9 cellular contexts compared by ENCODE assay signal in the genomic region with DNA sequence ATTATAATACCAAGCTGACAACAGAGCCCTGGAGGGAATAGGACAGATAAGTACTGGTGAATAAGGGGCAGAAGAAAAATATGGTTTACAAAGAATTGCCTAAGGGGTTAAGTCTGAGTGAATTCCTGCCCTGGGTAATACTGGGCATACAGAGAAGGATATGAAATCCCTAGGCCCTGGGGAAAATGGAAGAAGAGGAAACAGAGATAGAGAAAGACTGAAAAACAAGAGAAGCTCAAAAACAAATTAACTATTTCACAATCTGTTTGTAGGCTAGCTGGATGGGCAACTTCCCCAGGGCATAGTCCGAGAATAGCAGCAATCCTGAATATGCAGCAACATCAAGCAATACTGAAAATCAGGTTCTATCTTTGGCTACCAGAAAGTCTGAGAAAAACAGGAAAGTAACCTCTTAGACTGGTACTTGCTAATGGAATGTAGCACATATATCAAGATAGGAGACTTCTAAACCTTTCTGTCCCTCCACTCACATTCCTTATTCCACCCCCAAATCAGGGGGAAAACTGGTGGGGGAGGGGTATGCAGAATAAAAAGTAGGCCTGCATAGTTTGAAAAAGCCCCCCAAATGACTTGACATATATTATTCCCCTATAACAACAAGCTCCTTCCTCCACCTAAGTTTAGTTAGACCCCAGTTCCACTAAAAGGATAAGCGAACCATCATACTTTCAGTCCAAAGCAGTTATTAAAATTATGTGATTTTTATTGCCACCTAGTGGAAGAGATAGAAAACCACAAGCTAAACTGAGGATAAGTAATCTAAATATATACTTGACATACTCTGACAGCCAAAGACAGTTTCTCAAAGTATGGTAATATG. TPM values are rescaled to one million over a fixed set of nuclear protein-coding genes. Genes with fewer than 3 reads are reported as not detected.
DNase-seq lines count a peak whose midpoint lies in the region; ATAC-seq, FAIRE-seq and TF ChIP-seq lines count a peak whose summit lies in the region.
"Had no signal": no experiment of that assay in that cellular context is flagged by ENCODE, and none has a peak within 500 bp of the region (broad histone marks: within the 10 kb centered on the region; RNA-seq: fewer than 3 reads in every experiment).

No MANE protein-coding gene starts in this region.

- intact Hi-C loops in MCF 10A (cut with micrococcal nuclease) = loop anchor here (1.0 to 5.0 kb wide), 4 partner anchors 231 to 504 kb away; no protein-coding TSS in a partner anchor
- intact Hi-C loops in thyroid gland (cut with DNase I) = loop anchor here (5.0 kb wide), 2 partner anchors 289 to 349 kb away; no protein-coding TSS in a partner anchor
- intact Hi-C loops in lower leg skin (cut with DNase I; ENCODE audit: low total_unique reads) = loop anchor here (5.0 to 10.0 kb wide), 2 partner anchors 284 to 347 kb away; no protein-coding TSS in a partner anchor

- POLR2A ChIA-PET in A549 (lab: Yijun Ruan, JAX) = interaction anchor here (1.1 kb wide), 1 partner anchor 384 kb away, joined by 3 read pairs; a partner anchor contains a TSS
- POLR2A ChIA-PET in MCF 10A (lab: Yijun Ruan, JAX) = interaction anchor here (0.6 to 1.3 kb wide), 5 partner anchors 13 to 286 kb away, joined by 3 to 4 read pairs (median 3); no protein-coding TSS in a partner anchor

- 67% methylated on average over 2 of the region's 2 CpGs for WGBS in A549 (ENCODE audit: missing lambda C conversion rate)
- 40 to 51% methylated on average over 2 of the region's 2 CpGs for WGBS in thyroid gland, 2 donors
- 43 to 44% methylated on average over 2 of the region's 2 CpGs for WGBS in lower leg skin, 2 donors

- CTCF ChIA-PET in A549 (lab: Yijun Ruan, JAX) = interaction anchor here (0.6 to 3.0 kb wide), 63 partner anchors 8 to 659 kb away, joined by 3 to 33 read pairs (median 4); a partner anchor contains a TSS
- CTCF ChIA-PET in MCF 10A (lab: Yijun Ruan, JAX) = interaction anchor here (0.5 to 2.6 kb wide), 34 partner anchors 9 to 1109 kb away, joined by 3 to 20 read pairs (median 4); no protein-coding TSS in a partner anchor

- H3K27me3 ChIP-seq in thyroid gland = no peaks in the 10 kb centered on the region

- H3K9me3 ChIP-seq in A549 (no peaks in the 10 kb centered on the region), thyroid gland (no peaks in the 10 kb centered on the region)

- H3K4me2 ChIP-seq in A549 = peak overlapping the region; percentile 32; the same call in 2 of the 3 replicates

- no peak overlapping the region for H3K27ac Mint-ChIP-seq in MCF 10A (ENCODE audit: low read depth, unreplicated experiment)
- H3K27ac Mint-ChIP-seq in activated T-helper 17 cell treated with anti-CD3 and anti-CD28 coated beads, Interleukin-2, amount 50 U/mL, for 72 hours = no peak overlapping the region
- H3K27ac Mint-ChIP-seq: stimulated activated naive CD8-positive, alpha-beta T cell treated with anti-CD3 and anti-CD28 coated beads, Interleukin-15, Interleukin-2, amounts not matched to agents 100 ng/mL and 50 ng/mL, for 24 hours had no signal

- H3K4me3 Mint-ChIP-seq in MCF 10A (ENCODE audit: unreplicated experiment) = no peak overlapping the region
- no peak overlapping the region for H3K4me3 Mint-ChIP-seq in activated T-helper 17 cell treated with anti-CD3 and anti-CD28 coated beads, Interleukin-2, amount 50 U/mL, for 72 hours
- H3K4me3 Mint-ChIP-seq: stimulated activated naive CD8-positive, alpha-beta T cell treated with anti-CD3 and anti-CD28 coated beads, Interleukin-15, Interleukin-2, amounts not matched to agents 100 ng/mL and 50 ng/mL, for 24 hours had no signal

- peak; percentile 34 to 77; a peak in 4 of 6 replicates for ATAC-seq in A549
- ATAC-seq in activated T-helper 17 cell treated with anti-CD3 and anti-CD28 coated beads, Interleukin-2, amount 50 U/mL, for 72 hours (replicated peaks) = no peak

- H3K27ac ChIP-seq in A549 = peak overlapping the region; percentile 23 to 61; a peak in 5 of 6 replicates
- peak overlapping the region in 2 of 3 donors; percentile 36 to 44 for H3K27ac ChIP-seq in thyroid gland

- BruUV-seq in MCF 10A (replicated peaks; lab: Mats Ljungman, UMichigan) = no TSS peak

- H3K4me1 ChIP-seq in A549 (peaks cover 25% of the 10 kb centered on the region), thyroid gland (no peaks in the 10 kb centered on the region)

- H3K36me3 Mint-ChIP-seq in MCF 10A (ENCODE audit: insufficient read depth, unreplicated experiment) = peaks cover 12% of the 10 kb centered on the region
- H3K36me3 Mint-ChIP-seq in activated T-helper 17 cell treated with anti-CD3 and anti-CD28 coated beads, Interleukin-2, amount 50 U/mL, for 72 hours (ENCODE audit: low read depth) = peaks cover 12% of the 10 kb centered on the region

- peak; percentile 80 to 87 for TF ChIP-seq RAD21 in A549 (conservative IDR thresholded peaks at IDR 0.05 in 1 of 2, IDR thresholded peaks at IDR 0.05 in 1 of 2)

- no peaks in the 10 kb centered on the region for H3K4me1 Mint-ChIP-seq in MCF 10A (ENCODE audit: insufficient read depth, unreplicated experiment)
- H3K4me1 Mint-ChIP-seq in activated T-helper 17 cell treated with anti-CD3 and anti-CD28 coated beads, Interleukin-2, amount 50 U/mL, for 72 hours = peaks cover 5% of the 10 kb centered on the region

- TF ChIP-seq POLR2A in A549 (IDR thresholded peaks at IDR 0.05; ENCODE audit: low read length) (no peak), thyroid gland (IDR thresholded peaks at IDR 0.05) (no peak), lower leg skin (IDR thresholded peaks at IDR 0.05) (no peak)

- H3K36me3 ChIP-seq in thyroid gland = no peaks in the 10 kb centered on the region

- no peak for TF ChIP-seq EP300 in A549 (IDR thresholded peaks at IDR 0.05)

- DNase-seq in A549 (ENCODE audit: low read depth in 1 of 2, low spot score in 1 of 2) = peak; percentile 27 to 55
- DNase-seq in GM18507 (ENCODE audit: extremely low spot score, insufficient read length, low read depth) = no peak
- peak; percentile 28 for DNase-seq in NCI-H345 treated with DMSO at 0.1 percent for 48 hours (lab: John Stamatoyannopoulos, UW; ENCODE audit: unreplicated experiment)
- DNase-seq in MCF 10A (ENCODE audit: unreplicated experiment) = peak; percentile 56
- peak; percentile 55 for DNase-seq in kidney tubule cell (ENCODE audit: low spot score)
- no peak for DNase-seq in thyroid gland
- DNase-seq in lower leg skin (ENCODE audit: low spot score in 2 of 2) = no peak

- FAIRE-seq in A549 (lab: Jason Lieb, UNC) (peak; percentile 78), GM18507 (lab: Jason Lieb, UNC) (peak; percentile 80)

- H3K4me3 ChIP-seq in A549 = no peak overlapping the region
- no peak overlapping the region for H3K4me3 ChIP-seq in thyroid gland (replicated peaks in 1 of 3)
- H3K4me3 ChIP-seq in lower leg skin (ENCODE audit: low read depth, poor library complexity, severe bottlenecking) = no peak overlapping the region

- H3K9me3 Mint-ChIP-seq in MCF 10A (ENCODE audit: unreplicated experiment) = no peaks in the 10 kb centered on the region
- no peaks in the 10 kb centered on the region for H3K9me3 Mint-ChIP-seq in activated T-helper 17 cell treated with anti-CD3 and anti-CD28 coated beads, Interleukin-2, amount 50 U/mL, for 72 hours
- H3K9me3 Mint-ChIP-seq: stimulated activated naive CD8-positive, alpha-beta T cell treated with anti-CD3 and anti-CD28 coated beads, Interleukin-15, Interleukin-2, amounts not matched to agents 100 ng/mL and 50 ng/mL, for 24 hours had no signal

- no peaks in the 10 kb centered on the region for H3K27me3 Mint-ChIP-seq in MCF 10A (ENCODE audit: insufficient read depth, unreplicated experiment)
- no peaks in the 10 kb centered on the region for H3K27me3 Mint-ChIP-seq in activated T-helper 17 cell treated with anti-CD3 and anti-CD28 coated beads, Interleukin-2, amount 50 U/mL, for 72 hours
- H3K27me3 Mint-ChIP-seq: stimulated activated naive CD8-positive, alpha-beta T cell treated with anti-CD3 and anti-CD28 coated beads, Interleukin-15, Interleukin-2, amounts not matched to agents 100 ng/mL and 50 ng/mL, for 24 hours had no signal

- TF ChIP-seq CTCF in A549 (IDR thresholded peaks at IDR 0.05) = peak; percentile 85
- peak; percentile 61 for TF ChIP-seq CTCF in MCF 10A (IDR thresholded peaks at IDR 0.05; ENCODE audit: unreplicated experiment)
- TF ChIP-seq CTCF in thyroid gland (IDR thresholded peaks at IDR 0.05) = peak; percentile 29 to 78 (median 55)
- peak in 1 of 3 donors; percentile 59 for TF ChIP-seq CTCF in lower leg skin (IDR thresholded peaks at IDR 0.05)

TF ChIP-seq in A549, 52 proteins besides CTCF, POLR2A, EP300 and RAD21:
- peak; percentile 87 for TF ChIP-seq SMC3 (IDR thresholded peaks at IDR 0.05)
- TF ChIP-seq, protein P1, sequence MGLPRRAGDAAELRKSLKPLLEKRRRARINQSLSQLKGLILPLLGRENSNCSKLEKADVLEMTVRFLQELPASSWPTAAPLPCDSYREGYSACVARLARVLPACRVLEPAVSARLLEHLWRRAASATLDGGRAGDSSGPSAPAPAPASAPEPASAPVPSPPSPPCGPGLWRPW (IDR thresholded peaks at IDR 0.05) = no peak
- no peak for TF ChIP-seq GATA3 (IDR thresholded peaks at IDR 0.05; ENCODE audit: borderline replicate concordance)

RNA-seq across cellular contexts. Expression of a gene that starts 20.6 kb away (rescaled TPM):
- polyA plus RNA-seq in A549 (2011; rRNA removed) (37.3 and 43.5 TPM in 2 replicates), A549 (2017; fragmentation: RNase III; extraction: RNeasy Plus Mini Kit Qiagen cat#74134 plus additional on column Dnase treatment) (20.0 to 25.5 TPM (median 22.8 TPM) in 3 replicates)
- polyA plus RNA-seq in A549 (2012; cell fraction: cytosol; rRNA removed) = 5.6 and 7.5 TPM in 2 replicates
- polyA plus RNA-seq in A549 (2012; cell fraction: nucleus; rRNA removed) = 8.2 and 9.8 TPM in 2 replicates
- polyA minus RNA-seq in A549 (2011; rRNA and poly(A)+ RNA removed) = 22.0 and 28.7 TPM in 2 replicates
- total RNA-seq in MCF 10A (2022) (20.1 and 25.6 TPM in 2 replicates), thyroid gland (10 to 100 TPM; 19.5 to 44.2 (median 30.4) TPM), lower leg skin (10 to 100 TPM in 3 of 4 donors, 1 to 10 TPM in 1; 8.5 to 21.3 (median 16.7) TPM)
- total RNA-seq in activated T-helper 17 cell treated with anti-CD3 and anti-CD28 coated beads, Interleukin-2, amount 50 U/mL, for 72 hours = 10 to 100 TPM; 12.5 to 21.7 TPM

RNA-seq across cellular contexts. Expression of a gene that starts 46.4 kb away (rescaled TPM):
- 0.09 TPM in 2 replicates for polyA plus RNA-seq in A549 (2011; rRNA removed)
- polyA plus RNA-seq in A549 (2012; cell fraction: cytosol; rRNA removed) = not detected in 2 replicates
- polyA plus RNA-seq in A549 (2012; cell fraction: nucleus; rRNA removed) = 0.02 TPM in 1 of 2 replicates, not detected in the other
- 0.08 TPM in 1 of 3 replicates, not detected in the others for polyA plus RNA-seq in A549 (2017; fragmentation: RNase III; extraction: RNeasy Plus Mini Kit Qiagen cat#74134 plus additional on column Dnase treatment)
- polyA minus RNA-seq in A549 (2011; rRNA and poly(A)+ RNA removed) = not detected in 2 replicates
- not detected in 2 replicates for total RNA-seq in MCF 10A (2022)
- total RNA-seq in thyroid gland = under 1 TPM in 2 of 4 donors, not detected in 2; 0.27 to 0.33 TPM
- total RNA-seq in activated T-helper 17 cell treated with anti-CD3 and anti-CD28 coated beads, Interleukin-2, amount 50 U/mL, for 72 hours = under 1 TPM in 1 of 2 donors, not detected in 1; 0.26 TPM
- total RNA-seq in lower leg skin = not detected

Comparison
In these comparisons a context has a peak if more than half of its experiments do, and no peak if none do; other contexts are left out.
1. DNase-seq: peak in A549 (2 of 2), NCI-H345 treated with DMSO at 0.1 percent for 48 hours (single experiment), MCF 10A (single experiment) and kidney tubule cell (single experiment); none in GM18507 (single experiment), thyroid gland (0 of 2) and lower leg skin (0 of 2).